24 cellular contexts compared by ENCODE assay signal in the genomic region with DNA sequence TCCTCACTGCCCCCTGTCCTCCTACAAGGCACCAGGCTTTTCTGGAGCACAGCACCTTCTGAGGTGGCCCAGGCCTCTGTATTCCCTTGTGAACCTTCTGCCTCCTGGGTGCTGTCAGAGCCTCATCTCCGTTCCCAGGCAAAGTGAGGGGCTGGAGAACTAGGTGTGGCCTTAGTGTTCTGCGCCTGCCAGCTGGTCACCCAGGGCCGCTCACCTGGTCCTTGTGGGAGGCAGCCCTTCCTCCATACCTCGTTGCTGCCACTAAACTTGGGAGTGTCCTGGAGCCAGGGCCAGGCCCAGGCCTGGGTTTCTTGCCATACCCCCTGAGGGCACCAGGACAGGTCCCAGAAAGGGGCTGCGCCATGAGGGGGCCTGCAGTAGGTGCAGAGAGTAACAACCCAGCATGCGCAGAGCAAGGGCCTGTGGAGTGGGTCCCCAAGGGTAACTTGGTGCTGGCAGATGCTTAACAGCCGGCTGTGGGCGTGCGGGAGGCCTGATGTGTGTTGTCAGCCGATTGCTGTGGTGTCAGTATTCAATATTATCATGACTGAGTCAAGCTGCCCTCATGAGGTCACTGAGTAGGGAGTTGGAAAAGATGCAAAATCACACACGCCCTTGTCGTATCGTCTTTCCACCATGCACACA. TPM values are rescaled to one million over a fixed set of nuclear protein-coding genes. Genes with fewer than 3 reads are reported as not detected.
DNase-seq lines count a peak whose midpoint lies in the region; ATAC-seq and TF ChIP-seq lines count a peak whose summit lies in the region.
"Had no signal": no experiment of that assay in that cellular context is flagged by ENCODE, and none has a peak within 500 bp of the region (broad histone marks: within the 10 kb centered on the region; RNA-seq: fewer than 3 reads in every experiment).

No MANE protein-coding gene starts in this region.

- ATAC-seq in stimulated activated naive CD8-positive, alpha-beta T cell treated with anti-CD3 and anti-CD28 coated beads, Interleukin-15, amount 100 ng/mL, for 72 hours, result peak; percentile 8
- ATAC-seq in stimulated activated naive CD8-positive, alpha-beta T cell treated with anti-CD3 and anti-CD28 coated beads, Interleukin-15, Interleukin-2, amounts not matched to agents 100 U/mL and 50 U/mL, for 24 hours, result no peak
- peak; percentile 6 for ATAC-seq in naive thymus-derived CD4-positive, alpha-beta T cell
- ATAC-seq: activated CD8-positive, alpha-beta T cell treated with anti-CD3 and anti-CD28 coated beads for 36 hours; WTC11 had no signal

- POLR2A ChIA-PET in naive thymus-derived CD4-positive, alpha-beta T cell (lab: Charles Lee), result no interaction called here
- POLR2A ChIA-PET in GM10248 (lab: Yijun Ruan, JAX), result no interaction called here

- H3K9me3 Mint-ChIP-seq in stimulated activated naive CD8-positive, alpha-beta T cell treated with anti-CD3 and anti-CD28 coated beads, Interleukin-15, amount 100 ng/mL, for 72 hours, result no peaks in the 10 kb centered on the region
- peaks cover 0 to 3% (median 0%) of the 10 kb centered on the region in 11 donors for H3K9me3 Mint-ChIP-seq in naive thymus-derived CD4-positive, alpha-beta T cell
- H3K9me3 Mint-ChIP-seq: activated CD8-positive, alpha-beta T cell treated with anti-CD3 and anti-CD28 coated beads for 36 hours; central memory CD8-positive, alpha-beta T cell; stimulated activated naive CD8-positive, alpha-beta T cell treated with anti-CD3 and anti-CD28 coated beads, Interleukin-15, Interleukin-2, amounts not matched to agents 100 ng/mL and 50 ng/mL, for 24 hours; WTC11 had no signal

- H3K4me3 ChIP-seq in naive thymus-derived CD4-positive, alpha-beta T cell (ENCODE audit: low read length), result no peak overlapping the region
- H3K4me3 ChIP-seq: esophagus muscularis mucosa, SJSA1 had no signal

- no peaks in the 10 kb centered on the region for H3K4me1 ChIP-seq in naive thymus-derived CD4-positive, alpha-beta T cell (ENCODE audit: control insufficient read depth in 2 of 2, insufficient read depth in 2 of 2, low read length in 2 of 2)
- H3K4me1 ChIP-seq: SJSA1 had no signal

- no peaks in the 10 kb centered on the region for H3K4me1 Mint-ChIP-seq in stimulated activated naive CD8-positive, alpha-beta T cell treated with anti-CD3 and anti-CD28 coated beads, Interleukin-15, amount 100 ng/mL, for 72 hours
- peaks cover 0 to 4% (median 0%) of the 10 kb centered on the region in 7 donors for H3K4me1 Mint-ChIP-seq in naive thymus-derived CD4-positive, alpha-beta T cell
- H3K4me1 Mint-ChIP-seq: WTC11 had no signal

- CTCF ChIA-PET in naive thymus-derived CD4-positive, alpha-beta T cell (lab: Charles Lee), result interaction anchor here (1.0 kb wide), 1 partner anchor 9 kb away, joined by 3 read pairs; no protein-coding TSS in a partner anchor
- CTCF ChIA-PET in GM10248 (lab: Yijun Ruan, JAX), result interaction anchor here (1.2 to 1.9 kb wide), 2 partner anchors 11 to 103 kb away, joined by 4 read pairs; no protein-coding TSS in a partner anchor

- H3K36me3 ChIP-seq in naive thymus-derived CD4-positive, alpha-beta T cell (ENCODE audit: control insufficient read depth in 2 of 3, insufficient read depth in 3 of 3, low read length in 3 of 3), result peaks cover 0 to 38% (median 5%) of the 10 kb centered on the region in 3 experiments

- no peak for TF ChIP-seq CTCF in GM10248 (IDR thresholded peaks at IDR 0.05; ENCODE audit: control extremely low read depth, extremely low read depth, low read depth, missing control alignments)

- H3K27ac Mint-ChIP-seq in stimulated activated naive CD8-positive, alpha-beta T cell treated with anti-CD3 and anti-CD28 coated beads, Interleukin-15, amount 100 ng/mL, for 72 hours, result no peak overlapping the region
- peak overlapping the region in 2 of 9 donors; percentile 13 to 62 for H3K27ac Mint-ChIP-seq in naive thymus-derived CD4-positive, alpha-beta T cell
- H3K27ac Mint-ChIP-seq: activated CD8-positive, alpha-beta T cell treated with anti-CD3 and anti-CD28 coated beads for 36 hours; stimulated activated naive CD8-positive, alpha-beta T cell treated with anti-CD3 and anti-CD28 coated beads, Interleukin-15, Interleukin-2, amounts not matched to agents 100 ng/mL and 50 ng/mL, for 24 hours; WTC11 had no signal

- intact Hi-C loops in naive thymus-derived CD4-positive, alpha-beta T cell (cut with micrococcal nuclease), result no loop called here

- H3K27me3 ChIP-seq in naive thymus-derived CD4-positive, alpha-beta T cell (ENCODE audit: control insufficient read depth in 2 of 2, insufficient read depth in 2 of 2, low read length in 2 of 2), result no peaks in the 10 kb centered on the region
- H3K27me3 ChIP-seq: esophagus muscularis mucosa, SJSA1 had no signal

- DNase-seq in stimulated activated naive CD8-positive, alpha-beta T cell treated with anti-CD3 and anti-CD28 coated beads, Interleukin-15, amount 100 ng/mL, for 72 hours, result no peak
- DNase-seq in stimulated activated naive CD8-positive, alpha-beta T cell treated with anti-CD3 and anti-CD28 coated beads, Interleukin-15, Interleukin-2, amounts not matched to agents 100 U/mL and 50 U/mL, for 24 hours, result no peak
- peak; percentile 22 for DNase-seq in fibroblast of peridontal ligament (ENCODE audit: extremely low read depth)
- no peak for DNase-seq in naive thymus-derived CD4-positive, alpha-beta T cell
- DNase-seq in GM10248 (ENCODE audit: extremely low spot score), result no peak
- no peak for DNase-seq in effector CD4-positive, alpha-beta T cell
- DNase-seq in NCI-H2171 treated with DMSO at 0.1 percent for 48 hours (lab: John Stamatoyannopoulos, UW), result no peak
- DNase-seq in GM19238 (ENCODE audit: insufficient read length, low spot score), result no peak
- DNase-seq: activated CD8-positive, alpha-beta T cell treated with anti-CD3 and anti-CD28 coated beads for 36 hours; EL; hippocampal formation; kidney; NCI-H1105; NCI-H2107; stimulated activated CD4-positive, alpha-beta T cell treated with anti-CD3 and anti-CD28 coated beads, Interleukin-15, amount 100 ng/mL, for 24 hours; T-helper 2 cell had no signal

- H3K9me3 ChIP-seq in naive thymus-derived CD4-positive, alpha-beta T cell (ENCODE audit: control insufficient read depth in 2 of 3, low read length in 3 of 3), result no peaks in the 10 kb centered on the region
- H3K9me3 ChIP-seq: esophagus muscularis mucosa, SJSA1 had no signal

- H3K4me3 Mint-ChIP-seq in stimulated activated naive CD8-positive, alpha-beta T cell treated with anti-CD3 and anti-CD28 coated beads, Interleukin-15, amount 100 ng/mL, for 72 hours, result no peak overlapping the region
- no peak overlapping the region for H3K4me3 Mint-ChIP-seq in naive thymus-derived CD4-positive, alpha-beta T cell
- H3K4me3 Mint-ChIP-seq: activated CD8-positive, alpha-beta T cell treated with anti-CD3 and anti-CD28 coated beads for 36 hours; central memory CD8-positive, alpha-beta T cell; stimulated activated naive CD8-positive, alpha-beta T cell treated with anti-CD3 and anti-CD28 coated beads, Interleukin-15, Interleukin-2, amounts not matched to agents 100 ng/mL and 50 ng/mL, for 24 hours; WTC11 had no signal

- no peak overlapping the region for H3K27ac ChIP-seq in naive thymus-derived CD4-positive, alpha-beta T cell (ENCODE audit: low read depth, low read length)
- H3K27ac ChIP-seq: esophagus muscularis mucosa, SJSA1 had no signal

- H3K36me3 Mint-ChIP-seq in naive thymus-derived CD4-positive, alpha-beta T cell, result peaks cover 0 to 15% (median 4%) of the 10 kb centered on the region in 5 donors

- no peaks in the 10 kb centered on the region for H3K27me3 Mint-ChIP-seq in stimulated activated naive CD8-positive, alpha-beta T cell treated with anti-CD3 and anti-CD28 coated beads, Interleukin-15, amount 100 ng/mL, for 72 hours
- no peaks in the 10 kb centered on the region for H3K27me3 Mint-ChIP-seq in naive thymus-derived CD4-positive, alpha-beta T cell
- H3K27me3 Mint-ChIP-seq: activated CD8-positive, alpha-beta T cell treated with anti-CD3 and anti-CD28 coated beads for 36 hours; central memory CD8-positive, alpha-beta T cell; stimulated activated naive CD8-positive, alpha-beta T cell treated with anti-CD3 and anti-CD28 coated beads, Interleukin-15, Interleukin-2, amounts not matched to agents 100 ng/mL and 50 ng/mL, for 24 hours had no signal

RNA-seq across cellular contexts. Expression of gene OTUB2, which starts 17.1 kb away (rescaled TPM):
- 1 to 10 TPM in 1 of 5 experiments, under 1 TPM in 3, not detected in 1; 0.11 to 2.5 (median 0.63) TPM for total RNA-seq in naive thymus-derived CD4-positive, alpha-beta T cell
- polyA plus RNA-seq in naive thymus-derived CD4-positive, alpha-beta T cell, result under 1 TPM; 0.35 to 0.56 TPM

RNA-seq across cellular contexts. Expression of gene DDX24, which starts 37.8 kb away (rescaled TPM):
- total RNA-seq in naive thymus-derived CD4-positive, alpha-beta T cell, result 100 to 1,000 TPM; 214 to 438 (median 333) TPM
- polyA plus RNA-seq in naive thymus-derived CD4-positive, alpha-beta T cell, result 100 to 1,000 TPM; 190 to 306 TPM

RNA-seq across cellular contexts. Expression of gene IFI27L1, which starts 37.9 kb away (rescaled TPM):
- total RNA-seq in naive thymus-derived CD4-positive, alpha-beta T cell, result 10 to 100 TPM in 2 of 5 experiments, 1 to 10 TPM in 3; 6.3 to 31.8 (median 8.2) TPM
- 1 to 10 TPM; 7.6 to 8.5 TPM for polyA plus RNA-seq in naive thymus-derived CD4-positive, alpha-beta T cell

RNA-seq across cellular contexts. Expression of gene CCDC197, which starts 46.1 kb away (rescaled TPM):
- not detected for total RNA-seq in naive thymus-derived CD4-positive, alpha-beta T cell
- not detected for polyA plus RNA-seq in naive thymus-derived CD4-positive, alpha-beta T cell
- total RNA-seq: activated CD8-positive, alpha-beta T cell treated with anti-CD3 and anti-CD28 coated beads for 36 hours; esophagus muscularis mucosa; kidney; OCI-LY7; renal cortical epithelial cell; SJSA1; ureter; WTC11 had no signal
